Comparison of ENCODE assay signal across 9 cellular contexts in genomic region chr16:57938936-57939871, GRCh38. TPM values are rescaled to one million over a fixed set of nuclear protein-coding genes. Genes with fewer than 3 reads are reported as not detected.
DNase-seq lines count a peak whose midpoint lies in the region; ATAC-seq and TF ChIP-seq lines count a peak whose summit lies in the region.
"Had no signal": no experiment of that assay in that cellular context is flagged by ENCODE, and none has a peak within 500 bp of the region (broad histone marks: within the 10 kb centered on the region; RNA-seq: fewer than 3 reads in every experiment).

No MANE protein-coding gene starts in this region.

- H3K9me3 ChIP-seq in MG63 (no peaks in the 10 kb centered on the region), colonic mucosa (no peaks in the 10 kb centered on the region)

- H3K4me1 ChIP-seq in colonic mucosa, result no peaks in the 10 kb centered on the region

- no peak for TF ChIP-seq CTCF in colonic mucosa (IDR thresholded peaks at IDR 0.05)
- TF ChIP-seq CTCF in lower leg skin (IDR thresholded peaks at IDR 0.05), result no peak

- no peak overlapping the region for H3K27ac ChIP-seq in colonic mucosa

- TF ChIP-seq POLR2A in lower leg skin (IDR thresholded peaks at IDR 0.05), result no peak

- no peak overlapping the region for H3K9ac ChIP-seq in colonic mucosa (ENCODE audit: low read depth in 2 of 2, low read length in 2 of 2)

- H3K4me3 ChIP-seq in MG63, result no peak overlapping the region
- no peak overlapping the region for H3K4me3 ChIP-seq in colonic mucosa
- no peak overlapping the region for H3K4me3 ChIP-seq in lower leg skin (ENCODE audit: low read depth, poor library complexity, severe bottlenecking)

- H3K36me3 ChIP-seq in MG63 (no peaks in the 10 kb centered on the region), colonic mucosa (no peaks in the 10 kb centered on the region)

- peak; percentile 92 for DNase-seq in AG08395 (ENCODE audit: low spot score)
- DNase-seq in MG63, result peak; percentile 100
- DNase-seq in colonic mucosa, result peak; percentile 72
- peak; percentile 79 to 93 for DNase-seq in lower leg skin (ENCODE audit: low spot score in 2 of 2)
- DNase-seq in DMS153 (lab: John Stamatoyannopoulos, UW), result no peak
- no peak for DNase-seq in GM19240 (ENCODE audit: insufficient read length, low spot score)
- no peak for DNase-seq in stimulated activated naive CD8-positive, alpha-beta T cell treated with anti-CD3 and anti-CD28 coated beads, Interleukin-15, Interleukin-2, amounts not matched to agents 100 U/mL and 50 U/mL, for 24 hours
- no peak for DNase-seq in islet precursor cell
- DNase-seq: activated CD4-positive, alpha-beta T cell treated with anti-CD3 and anti-CD28 coated beads for 48 hours had no signal

- H3K27me3 ChIP-seq in MG63 (no peaks in the 10 kb centered on the region), colonic mucosa (no peaks in the 10 kb centered on the region)

- intact Hi-C loops in colonic mucosa (cut with DNase I) (no loop called here), lower leg skin (cut with DNase I; ENCODE audit: low total_unique reads) (no loop called here)

- ATAC-seq in stimulated activated naive CD8-positive, alpha-beta T cell treated with anti-CD3 and anti-CD28 coated beads, Interleukin-15, Interleukin-2, amounts not matched to agents 100 U/mL and 50 U/mL, for 24 hours, result no peak

- 24 to 34% methylated on average over 12 to 13 of the region's 13 CpGs for WGBS in lower leg skin, 2 donors

RNA-seq across cellular contexts. Expression of gene CNGB1, which starts 31.7 kb away (rescaled TPM):
- total RNA-seq in MG63 (2014; rRNA removed; shearing (Covaris generic); ENCODE audit: low replicate concordance), result not detected in 2 replicates
- under 1 TPM; 0.05 to 0.69 TPM for total RNA-seq in colonic mucosa
- total RNA-seq in lower leg skin, result not detected

Comparison
In these comparisons a context has a peak if more than half of its experiments do, and no peak if none do; other contexts are left out.
1. DNase-seq: peak in AG08395 (single experiment), MG63 (single experiment), colonic mucosa (single experiment) and lower leg skin (2 of 2); none in DMS153 (single experiment), GM19240 (single experiment), stimulated activated naive CD8-positive, alpha-beta T cell treated with anti-CD3 and anti-CD28 coated beads, Interleukin-15, Interleukin-2, amounts not matched to agents 100 U/mL and 50 U/mL, for 24 hours (single experiment) and islet precursor cell (single experiment).